Comparison of ENCODE assay signal across 1 cellular context in the genomic region with DNA sequence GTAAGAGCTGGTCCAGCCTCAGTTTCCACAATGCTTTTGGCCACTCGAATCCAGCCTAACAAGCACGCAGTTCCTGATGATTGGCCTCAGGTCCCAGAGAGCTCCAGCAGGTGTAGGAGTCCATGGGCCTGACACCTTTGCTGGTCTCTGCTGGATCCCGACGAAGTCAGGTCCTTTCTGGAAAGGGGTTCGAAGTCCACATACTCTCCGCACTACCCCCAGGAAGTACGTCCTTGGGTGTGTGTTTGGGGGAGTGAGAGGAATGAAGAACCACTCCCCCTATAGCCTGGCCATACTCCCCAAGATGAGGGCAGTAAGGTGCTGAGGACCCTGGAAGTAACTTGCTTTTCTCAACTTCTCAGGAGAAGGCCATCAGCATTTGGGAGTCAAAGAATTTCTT.
TF ChIP-seq lines count a peak whose summit lies in the region.

No MANE protein-coding gene starts in this region.

TF ChIP-seq in HepG2, 621 proteins besides CTCF, POLR2A, EP300 and RAD21:
- TF ChIP-seq SP5 (CRISPR knock-in tag; IDR thresholded peaks at IDR 0.05; ENCODE audit: borderline replicate concordance, low read depth): 0 out of 2 replicates have a peak, but pooled peaks have one; percentile 32
- TF ChIP-seq ZNF335 (CRISPR knock-in tag; IDR thresholded peaks at IDR 0.05): no peak
- TF ChIP-seq, protein P1, sequence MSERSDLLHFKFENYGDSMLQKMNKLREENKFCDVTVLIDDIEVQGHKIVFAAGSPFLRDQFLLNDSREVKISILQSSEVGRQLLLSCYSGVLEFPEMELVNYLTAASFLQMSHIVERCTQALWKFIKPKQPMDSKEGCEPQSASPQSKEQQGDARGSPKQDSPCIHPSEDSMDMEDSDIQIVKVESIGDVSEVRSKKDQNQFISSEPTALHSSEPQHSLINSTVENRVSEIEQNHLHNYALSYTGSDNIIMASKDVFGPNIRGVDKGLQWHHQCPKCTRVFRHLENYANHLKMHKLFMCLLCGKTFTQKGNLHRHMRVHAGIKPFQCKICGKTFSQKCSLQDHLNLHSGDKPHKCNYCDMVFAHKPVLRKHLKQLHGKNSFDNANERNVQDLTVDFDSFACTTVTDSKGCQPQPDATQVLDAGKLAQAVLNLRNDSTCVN (CRISPR knock-in tag; IDR thresholded peaks at IDR 0.05; ENCODE audit: borderline replicate concordance): 0 out of 2 replicates have a peak, but pooled peaks have one; percentile 51
- no peak for TF ChIP-seq MTF2 (CRISPR knock-in tag; IDR thresholded peaks at IDR 0.05; ENCODE audit: borderline replicate concordance)
- TF ChIP-seq, protein P2, sequence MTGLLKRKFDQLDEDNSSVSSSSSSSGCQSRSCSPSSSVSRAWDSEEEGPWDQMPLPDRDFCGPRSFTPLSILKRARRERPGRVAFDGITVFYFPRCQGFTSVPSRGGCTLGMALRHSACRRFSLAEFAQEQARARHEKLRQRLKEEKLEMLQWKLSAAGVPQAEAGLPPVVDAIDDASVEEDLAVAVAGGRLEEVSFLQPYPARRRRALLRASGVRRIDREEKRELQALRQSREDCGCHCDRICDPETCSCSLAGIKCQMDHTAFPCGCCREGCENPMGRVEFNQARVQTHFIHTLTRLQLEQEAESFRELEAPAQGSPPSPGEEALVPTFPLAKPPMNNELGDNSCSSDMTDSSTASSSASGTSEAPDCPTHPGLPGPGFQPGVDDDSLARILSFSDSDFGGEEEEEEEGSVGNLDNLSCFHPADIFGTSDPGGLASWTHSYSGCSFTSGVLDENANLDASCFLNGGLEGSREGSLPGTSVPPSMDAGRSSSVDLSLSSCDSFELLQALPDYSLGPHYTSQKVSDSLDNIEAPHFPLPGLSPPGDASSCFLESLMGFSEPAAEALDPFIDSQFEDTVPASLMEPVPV (CRISPR knock-in tag; IDR thresholded peaks at IDR 0.05): no peak
- TF ChIP-seq TEAD3 (CRISPR knock-in tag; optimal IDR thresholded peaks at IDR 0.05; ENCODE audit: borderline replicate concordance): peak; percentile 27
- TF ChIP-seq GATAD2A (CRISPR knock-in tag; IDR thresholded peaks at IDR 0.05): 0 out of 2 replicates have a peak, but pooled peaks have one; percentile 19
- TF ChIP-seq NBN (conservative IDR thresholded peaks at IDR 0.05): no peak
- TF ChIP-seq ZNF460 (CRISPR knock-in tag; IDR thresholded peaks at IDR 0.05; ENCODE audit: borderline replicate concordance): no peak
- TF ChIP-seq ZNF17 (CRISPR knock-in tag; IDR thresholded peaks at IDR 0.05): no peak
- TF ChIP-seq, protein P3, sequence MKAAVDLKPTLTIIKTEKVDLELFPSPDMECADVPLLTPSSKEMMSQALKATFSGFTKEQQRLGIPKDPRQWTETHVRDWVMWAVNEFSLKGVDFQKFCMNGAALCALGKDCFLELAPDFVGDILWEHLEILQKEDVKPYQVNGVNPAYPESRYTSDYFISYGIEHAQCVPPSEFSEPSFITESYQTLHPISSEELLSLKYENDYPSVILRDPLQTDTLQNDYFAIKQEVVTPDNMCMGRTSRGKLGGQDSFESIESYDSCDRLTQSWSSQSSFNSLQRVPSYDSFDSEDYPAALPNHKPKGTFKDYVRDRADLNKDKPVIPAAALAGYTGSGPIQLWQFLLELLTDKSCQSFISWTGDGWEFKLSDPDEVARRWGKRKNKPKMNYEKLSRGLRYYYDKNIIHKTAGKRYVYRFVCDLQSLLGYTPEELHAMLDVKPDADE (CRISPR knock-in tag; IDR thresholded peaks at IDR 0.05): no peak
- no peak for TF ChIP-seq HHEX (CRISPR knock-in tag; IDR thresholded peaks at IDR 0.05)
- TF ChIP-seq TOE1 (CRISPR knock-in tag; IDR thresholded peaks at IDR 0.05): no peak
- no peak for TF ChIP-seq NFE2L2 (IDR thresholded peaks at IDR 0.05; ENCODE audit: low read length)
- TF ChIP-seq ZNF431 (CRISPR knock-in tag; IDR thresholded peaks at IDR 0.05; ENCODE audit: borderline replicate concordance, low read depth): no peak
- no peak for TF ChIP-seq PHF21A (CRISPR knock-in tag; IDR thresholded peaks at IDR 0.05)
- no peak for TF ChIP-seq ZFAT (CRISPR knock-in tag; conservative IDR thresholded peaks at IDR 0.05)
- TF ChIP-seq ZNF761 (CRISPR knock-in tag; conservative IDR thresholded peaks at IDR 0.05): no peak
- TF ChIP-seq HNF4A (CRISPR knock-in tag; IDR thresholded peaks at IDR 0.05): peak; percentile 67
- TF ChIP-seq, protein P4, sequence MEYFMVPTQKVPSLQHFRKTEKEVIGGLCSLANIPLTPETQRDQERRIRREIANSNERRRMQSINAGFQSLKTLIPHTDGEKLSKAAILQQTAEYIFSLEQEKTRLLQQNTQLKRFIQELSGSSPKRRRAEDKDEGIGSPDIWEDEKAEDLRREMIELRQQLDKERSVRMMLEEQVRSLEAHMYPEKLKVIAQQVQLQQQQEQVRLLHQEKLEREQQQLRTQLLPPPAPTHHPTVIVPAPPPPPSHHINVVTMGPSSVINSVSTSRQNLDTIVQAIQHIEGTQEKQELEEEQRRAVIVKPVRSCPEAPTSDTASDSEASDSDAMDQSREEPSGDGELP (IDR thresholded peaks at IDR 0.05; ENCODE audit: borderline replicate concordance, low read depth): no peak
TF ChIP-seq in HepG2: peak in this region for 5.
